In the genomic region with DNA sequence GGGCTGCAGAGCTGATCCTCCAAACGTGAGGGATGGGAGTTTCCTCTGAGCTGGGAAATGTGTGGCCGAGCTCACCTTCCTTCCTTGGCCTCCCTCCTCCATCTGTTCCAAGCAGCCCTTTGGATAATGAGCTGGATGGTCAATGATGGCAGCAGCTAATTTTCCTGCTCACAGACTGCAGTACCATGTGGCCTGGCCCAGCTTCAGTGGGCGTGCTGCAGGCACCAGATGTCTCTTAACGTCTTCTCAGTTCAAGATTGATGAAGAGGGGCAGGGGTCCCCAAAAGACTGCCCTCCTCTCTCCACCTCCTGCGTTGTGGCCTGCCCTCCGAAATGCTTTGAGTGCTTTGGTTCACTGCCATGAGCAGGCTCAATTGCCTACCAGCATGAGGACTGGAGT, we compare ENCODE assay signal across 18 cellular contexts.
"Had no signal": no experiment of that assay in that cellular context is flagged by ENCODE, and none has a peak within 500 bp of the region (broad histone marks: within the 10 kb centered on the region; RNA-seq: fewer than 3 reads in every experiment).

No MANE protein-coding gene starts in this region.

- H3K36me3 Mint-ChIP-seq: activated naive CD4-positive, alpha-beta T cell treated with anti-CD3 and anti-CD28 coated beads, Interleukin-2, amount 50 U/mL, for 72 hours; immature natural killer cell had no signal

- H3K9me3 Mint-ChIP-seq: nephron progenitor cell had no signal

- H3K4me3 Mint-ChIP-seq: activated CD8-positive, alpha-beta T cell treated with anti-CD3 and anti-CD28 coated beads, Interleukin-2, amount 10 ng/mL, durations not matched to agents 7 days and 5 days; immature natural killer cell; nephron progenitor cell had no signal

- H3K27ac Mint-ChIP-seq: activated CD8-positive, alpha-beta T cell treated with anti-CD3 and anti-CD28 coated beads, Interleukin-2, amount 10 ng/mL, durations not matched to agents 7 days and 5 days had no signal

- DNase-seq: activated CD4-positive, alpha-beta T cell treated with anti-CD3 and anti-CD28 coated beads for 1 hour; activated CD4-positive, alpha-beta T cell treated with anti-CD3 and anti-CD28 coated beads, Interleukin-2, amount 50 U/mL, for 1 hour; activated CD8-positive, alpha-beta T cell treated with anti-CD3 and anti-CD28 coated beads, Interleukin-2, amount 10 ng/mL, durations not matched to agents 7 days and 5 days; activated gamma-delta T cell treated with Interleukin-2 at 50 U/mL for 16 hours; central memory CD4-positive, alpha-beta T cell; dermis blood vessel endothelial cell; effector CD8-positive, alpha-beta T cell; foreskin keratinocyte; immature natural killer cell; lower lobe of right lung; mesendoderm; mucosa of descending colon; nephron progenitor cell; sigmoid colon; stimulated activated CD4-positive, alpha-beta T cell treated with anti-CD3 and anti-CD28 coated beads, Interleukin-2, amount 100 ng/mL, for 48 hours; stimulated activated naive CD4-positive, alpha-beta T cell; tibial artery had no signal
